8 cellular contexts compared by ENCODE assay signal in genomic region chr4:88158360-88159136, GRCh38. TPM values are rescaled to one million over a fixed set of nuclear protein-coding genes. Genes with fewer than 3 reads are reported as not detected.
DNase-seq lines count a peak whose midpoint lies in the region; ATAC-seq and TF ChIP-seq lines count a peak whose summit lies in the region.

ABCG2 (minus strand) TSS chr4:88158639; CDS start chr4:88139995, 18,644 bp downstream.

- ATAC-seq in HG02840 (IDR thresholded peaks at IDR 0.05; ENCODE audit: low FRiP score, unreplicated experiment), result no peak

- H3K9me3 Mint-ChIP-seq in H9 (peaks cover 2 to 6% of the 10 kb centered on the region in 2 experiments; a peak in 1 of 5 replicates), osteocyte (ENCODE audit: unreplicated experiment) (no peaks in the 10 kb centered on the region)

- H4K5ac ChIP-seq in H9 (ENCODE audit: insufficient read length, low read depth, low read length), result no peak within 1 kb of the TSS

- peak within 1 kb of the TSS; percentile 50 to 53 for H3K4me3 ChIP-seq in uterus

- H2BK20ac ChIP-seq in H9 (ENCODE audit: low read depth, low read length, poor library complexity, severe bottlenecking), result no peak within 1 kb of the TSS

- H3K23me2 ChIP-seq in H9 (ENCODE audit: insufficient read length, low read depth, low read length, poor library complexity, severe bottlenecking), result peaks cover 5% of the 10 kb centered on the region

- WGBS in H9 (ENCODE audit: extremely low coverage, insufficient read length, low lambda C conversion rate), result no CpG with 5 or more reads among the region's 71 CpGs

- H3T11ph ChIP-seq in H9 (ENCODE audit: low read length), result no peak within 1 kb of the TSS

- H3K27ac ChIP-seq in H9 (ENCODE audit: insufficient read length, low read depth, low read length) (no peak within 1 kb of the TSS), uterus (peak within 1 kb of the TSS; percentile 62 to 72)

- H2AFZ ChIP-seq in H9 (ENCODE audit: low read length), result no peak within 1 kb of the TSS

- peak within 1 kb of the TSS; percentile 27 for H3K14ac ChIP-seq in H9 (ENCODE audit: insufficient read depth, low read length)

- no peaks in the 10 kb centered on the region for H3K79me2 ChIP-seq in H9 (ENCODE audit: insufficient read depth, low read length)

- H3K4me1 Mint-ChIP-seq in H9, result peaks cover 25% of the 10 kb centered on the region in 2 experiments
- peaks cover 19% of the 10 kb centered on the region for H3K4me1 Mint-ChIP-seq in osteocyte (ENCODE audit: unreplicated experiment)

- no peak within 1 kb of the TSS for H2BK5ac ChIP-seq in H9 (ENCODE audit: insufficient read length, low read length)

- H3K4me3 Mint-ChIP-seq in H9 (peak within 1 kb of the TSS; percentile 75 to 86), osteocyte (ENCODE audit: unreplicated experiment) (peak within 1 kb of the TSS; percentile 76)

- peaks cover 2% of the 10 kb centered on the region; the same call in 1 of the 2 replicates for H3K27me3 ChIP-seq in H9 (ENCODE audit: insufficient read depth, low read length)
- no peaks in the 10 kb centered on the region for H3K27me3 ChIP-seq in uterus

- no peaks in the 10 kb centered on the region for H3K79me1 ChIP-seq in H9 (ENCODE audit: insufficient read depth, low read depth, low read length, poor library complexity, severe bottlenecking)

- H2BK12ac ChIP-seq in H9 (ENCODE audit: insufficient read length, low read depth, low read length), result no peak within 1 kb of the TSS

- H3K56ac ChIP-seq in H9 (ENCODE audit: insufficient read length, low read depth, low read length), result no peak within 1 kb of the TSS

- peaks cover 2% of the 10 kb centered on the region; the same call in 1 of the 2 replicates for H3K4me1 ChIP-seq in H9 (ENCODE audit: insufficient read depth, low read length)
- no peaks in the 10 kb centered on the region for H3K4me1 ChIP-seq in uterus

- TF ChIP-seq POLR2A in uterus (IDR thresholded peaks at IDR 0.05), result peak in 1 of 2 donors; percentile 17

- no peak within 1 kb of the TSS for H2BK15ac ChIP-seq in H9 (ENCODE audit: low read depth, low read length)

- no peak within 1 kb of the TSS for H3K4ac ChIP-seq in H9 (ENCODE audit: low read depth, low read length)

- TF ChIP-seq CTCF in GM10248 (IDR thresholded peaks at IDR 0.05; ENCODE audit: control extremely low read depth, extremely low read depth, low read depth, missing control alignments) (no peak), H9 (conservative IDR thresholded peaks at IDR 0.05) (no peak), osteocyte (IDR thresholded peaks at IDR 0.05) (no peak), uterus (IDR thresholded peaks at IDR 0.05) (no peak)

- H3K9me3 ChIP-seq in H9 (ENCODE audit: control insufficient read depth, low read depth, low read length) (no peaks in the 10 kb centered on the region), uterus (no peaks in the 10 kb centered on the region)

- POLR2A ChIA-PET in GM10248 (lab: Yijun Ruan, JAX), result no interaction called here

- no peaks in the 10 kb centered on the region for H3K36me3 ChIP-seq in uterus

- no peak within 1 kb of the TSS for H2BK120ac ChIP-seq in H9 (ENCODE audit: low read depth, low read length, poor library complexity, severe bottlenecking)

- intact Hi-C loops in uterus (cut with DNase I; ENCODE audit: low total_unique reads), result no loop called here

- H3K36me3 Mint-ChIP-seq in H9 (ENCODE audit: insufficient read depth in 1 of 3, low read depth in 3 of 3), result peaks cover 0 to 6% (median 0%) of the 10 kb centered on the region in 3 experiments; a peak in 2 of 7 replicates
- H3K36me3 Mint-ChIP-seq in osteocyte (ENCODE audit: unreplicated experiment), result no peaks in the 10 kb centered on the region

- H2AK5ac ChIP-seq in H9 (ENCODE audit: insufficient read length, low read length), result no peak within 1 kb of the TSS

- peaks cover 31% of the 10 kb centered on the region for H3K27me3 Mint-ChIP-seq in H9 (ENCODE audit: low read depth)
- H3K27me3 Mint-ChIP-seq in osteocyte (ENCODE audit: unreplicated experiment), result peaks cover 3% of the 10 kb centered on the region

- H3K23ac ChIP-seq in H9 (ENCODE audit: insufficient read length, low read depth, low read length), result no peak within 1 kb of the TSS

- H3K27ac Mint-ChIP-seq in H9, result peak within 1 kb of the TSS in 1 of 3 experiments; percentile 83; a peak in 2 of 7 replicates
- no peak within 1 kb of the TSS for H3K27ac Mint-ChIP-seq in osteocyte (ENCODE audit: unreplicated experiment)

- H4K8ac ChIP-seq in H9 (replicated peaks; ENCODE audit: insufficient read length, low read depth, low read length), result no peak within 1 kb of the TSS

- H3K18ac ChIP-seq in H9 (ENCODE audit: insufficient read length, low read depth, low read length), result peak within 1 kb of the TSS; percentile 45

- peak; percentile 38 for DNase-seq in GM10248 (ENCODE audit: extremely low spot score)
- DNase-seq in H9, result peak; percentile 78
- peak; percentile 4 for DNase-seq in NCI-H524 treated with DMSO at 0.1 percent for 48 hours (lab: John Stamatoyannopoulos, UW)
- peak; percentile 8 for DNase-seq in activated effector memory CD4-positive, alpha-beta T cell treated with Interleukin-2 at 50 U/mL for 16 hours
- DNase-seq in germinal center (ENCODE audit: low spot score), result peak; percentile 7
- no peak for DNase-seq in osteocyte (ENCODE audit: extremely low spot score, unreplicated experiment)
- DNase-seq in uterus, result peak; percentile 26 to 31

- CTCF ChIA-PET in GM10248 (lab: Yijun Ruan, JAX), result no interaction called here

- peak within 1 kb of the TSS; percentile 11 for H3K9ac ChIP-seq in H9 (ENCODE audit: extremely low read depth, insufficient read length, low read length)

- H4K20me1 ChIP-seq in H9 (ENCODE audit: control insufficient read depth, insufficient read depth, insufficient read length), result no peaks in the 10 kb centered on the region

- peak within 1 kb of the TSS; percentile 61 for H3K4me2 ChIP-seq in H9 (ENCODE audit: insufficient read depth, insufficient read length, low read length)

- H4K91ac ChIP-seq in H9 (ENCODE audit: insufficient read length, low read depth, low read length), result no peak within 1 kb of the TSS

RNA-seq across cellular contexts. Expression of gene ABCG2, which starts in this region (rescaled TPM):
- 1.5 and 1.7 TPM in 2 replicates for total RNA-seq in H9 (2021)
- total RNA-seq in osteocyte, result 0.24 TPM in 1 of 2 replicates, not detected in the other
- total RNA-seq in uterus, result 10 to 100 TPM; 35.9 to 61.8 (median 50.0) TPM

Comparison
In these comparisons a context has a peak if more than half of its experiments do, and no peak if none do; other contexts are left out.
1. RNA of gene ABCG2 (total RNA-seq): 35.9 to 61.8 TPM in uterus; 1.5 to 1.7 TPM in H9 and 0.24 TPM in osteocyte; every median in the first group is over 10 times any median in the second.